ENCODE assay signal across 20 cellular contexts in genomic region chr2:217437289-217437688, GRCh38.
DNase-seq lines count a peak whose midpoint lies in the region; TF ChIP-seq lines count a peak whose summit lies in the region.
"Had no signal": no experiment of that assay in that cellular context is flagged by ENCODE, and none has a peak within 500 bp of the region (broad histone marks: within the 10 kb centered on the region; RNA-seq: fewer than 3 reads in every experiment).

No MANE protein-coding gene starts in this region.

- H3K27me3 Mint-ChIP-seq in nephron progenitor cell (ENCODE audit: low read depth, poor library complexity) (no peaks in the 10 kb centered on the region), immature natural killer cell (ENCODE audit: low read depth in 3 of 3) (peaks cover 16 to 25% (median 21%) of the 10 kb centered on the region in 3 donors)
- H3K27me3 Mint-ChIP-seq: activated B cell treated with CpG ODN at 0.5 μM for 24 hours had no signal

- no peak for TF ChIP-seq POLR2A in testis (IDR thresholded peaks at IDR 0.05)

- no peak overlapping the region for H3K27ac Mint-ChIP-seq in nephron progenitor cell
- H3K27ac Mint-ChIP-seq in immature natural killer cell, result no peak overlapping the region
- H3K27ac Mint-ChIP-seq: activated B cell treated with CpG ODN at 0.5 μM for 24 hours had no signal

- H3K4me3 Mint-ChIP-seq in nephron progenitor cell, result peak overlapping the region; percentile 20
- H3K4me3 Mint-ChIP-seq in immature natural killer cell, result no peak overlapping the region
- H3K4me3 Mint-ChIP-seq: activated B cell treated with CpG ODN at 0.5 μM for 24 hours had no signal

- H3K27me3 ChIP-seq in left ventricle myocardium inferior (ENCODE audit: low read depth) (no peaks in the 10 kb centered on the region), testis (no peaks in the 10 kb centered on the region)
- H3K27me3 ChIP-seq: adrenal gland, right lobe of liver had no signal

- WGBS in testis, 2 donors, result 58 to 72% methylated on average over 5 of the region's 5 CpGs

- H3K9me3 ChIP-seq in left ventricle myocardium inferior (replicated peaks) (no peaks in the 10 kb centered on the region), testis (no peaks in the 10 kb centered on the region)
- H3K9me3 ChIP-seq: adrenal gland, right lobe of liver had no signal

- peaks cover 55% of the 10 kb centered on the region for H3K4me1 Mint-ChIP-seq in nephron progenitor cell
- H3K4me1 Mint-ChIP-seq in immature natural killer cell, result peaks cover 33 to 65% of the 10 kb centered on the region in 2 donors

- H3K9me3 Mint-ChIP-seq in nephron progenitor cell (no peaks in the 10 kb centered on the region), immature natural killer cell (peaks cover 0 to 4% (median 0%) of the 10 kb centered on the region in 6 donors)
- H3K9me3 Mint-ChIP-seq: activated B cell treated with CpG ODN at 0.5 μM for 24 hours had no signal

- H3K27ac ChIP-seq in left ventricle myocardium inferior (replicated peaks) (peak overlapping the region; percentile 70), testis (peak overlapping the region in 1 of 2 donors; percentile 82)
- H3K27ac ChIP-seq: KMS-11, right lobe of liver had no signal

- H3K36me3 Mint-ChIP-seq in nephron progenitor cell (ENCODE audit: low read depth) (peaks cover under 1% of the 10 kb centered on the region), immature natural killer cell (peaks cover 0 to 8% (median 4%) of the 10 kb centered on the region in 3 donors)

- TF ChIP-seq CTCF in left ventricle myocardium inferior (IDR thresholded peaks at IDR 0.05; ENCODE audit: borderline replicate concordance) (no peak), nephron progenitor cell (IDR thresholded peaks at IDR 0.05) (no peak), testis (IDR thresholded peaks at IDR 0.05) (no peak)

- intact Hi-C loops in left ventricle myocardium inferior (cut with micrococcal nuclease), result no loop called here
- intact Hi-C loops in testis (cut with DNase I; ENCODE audit: low total_unique reads), result no loop called here
- intact Hi-C loops in head of caudate nucleus (cut with DNase I), result no loop called here

- H3K4me3 ChIP-seq in left ventricle myocardium inferior (no peak overlapping the region), testis (no peak overlapping the region)
- H3K4me3 ChIP-seq: adrenal gland, right lobe of liver had no signal

- DNase-seq in M059J (ENCODE audit: low read depth) (peak; percentile 19), left ventricle myocardium inferior (peak; percentile 41), nephron progenitor cell (no peak), testis (peak; percentile 64), immature natural killer cell (no peak), NOMO-1 (lab: John Stamatoyannopoulos, UW; ENCODE audit: unreplicated experiment in 2 of 2) (no peak), head of caudate nucleus (no peak), UCSD-AML1 (lab: John Stamatoyannopoulos, UW; ENCODE audit: unreplicated experiment) (no peak)
- DNase-seq: activated B cell treated with CpG ODN at 0.5 μM for 24 hours; activated CD4-positive, alpha-beta T cell treated with anti-CD3 and anti-CD28 coated beads, Interleukin-2, amount 50 U/mL, for 48 hours; activated gamma-delta T cell; COR-L47; DND-41; glutamatergic neuron; NCI-H1694 treated with DMSO at 0.1 percent for 48 hours; NCI-H748 treated with DMSO at 0.1 percent for 48 hours; right lobe of liver; T-helper 9 cell had no signal

- H3K36me3 ChIP-seq in left ventricle myocardium inferior (no peaks in the 10 kb centered on the region), testis (ENCODE audit: low read depth, missing control alignments) (no peaks in the 10 kb centered on the region)
- H3K36me3 ChIP-seq: adrenal gland, right lobe of liver had no signal

- H3K4me1 ChIP-seq in left ventricle myocardium inferior, result peaks cover 60% of the 10 kb centered on the region
- peaks cover 43% of the 10 kb centered on the region for H3K4me1 ChIP-seq in testis

Comparison
In these comparisons a context has a peak if more than half of its experiments do, and no peak if none do; other contexts are left out.
1. DNase-seq: peak in M059J (single experiment), left ventricle myocardium inferior (single experiment) and testis (single experiment); none in nephron progenitor cell (single experiment), immature natural killer cell (0 of 3), NOMO-1 (0 of 2), head of caudate nucleus (0 of 42) and UCSD-AML1 (single experiment).